ENCODE assay signal across 8 cellular contexts in the genomic region with DNA sequence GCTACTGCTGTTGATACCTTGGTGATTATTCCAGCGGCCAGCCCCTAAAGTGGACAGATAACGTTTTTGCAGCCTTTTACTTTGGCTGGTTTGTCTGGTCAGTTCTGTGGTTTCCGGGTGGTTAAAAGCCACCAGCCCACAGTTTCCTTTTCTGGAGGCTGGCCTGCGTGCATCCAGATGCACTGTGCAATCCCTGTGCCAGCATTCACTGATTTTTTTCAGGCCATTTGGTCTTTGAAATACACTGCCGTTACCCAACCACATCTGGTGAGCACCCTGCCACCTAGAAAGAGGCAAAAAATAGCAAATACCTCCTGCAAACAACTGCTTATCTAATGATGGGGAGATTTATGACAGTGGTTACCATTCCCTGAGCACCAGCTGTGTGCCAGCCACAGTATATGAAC. TPM values are rescaled to one million over a fixed set of nuclear protein-coding genes. Genes with fewer than 3 reads are reported as not detected.
DNase-seq lines count a peak whose midpoint lies in the region; ATAC-seq and TF ChIP-seq lines count a peak whose summit lies in the region.

No MANE protein-coding gene starts in this region.

- DNase-seq in AG09319 (ENCODE audit: extremely low read depth, low read depth) (peak; percentile 16), SKM-1 treated with dmso at 0.1 percent for 144 hours (lab: John Stamatoyannopoulos, UW; ENCODE audit: unreplicated experiment) (peak; percentile 73), epithelial cell of proximal tubule (ENCODE audit: low read depth) (no peak), myocyte (ENCODE audit: low read depth) (peak; percentile 31), NCI-H1436 (lab: John Stamatoyannopoulos, UW) (no peak)

- peak overlapping the region; percentile 87 for H3K4me3 ChIP-seq in epithelial cell of proximal tubule (ENCODE audit: low read depth, low read length)

- TF ChIP-seq CTCF in AG09319 (IDR thresholded peaks at IDR 0.05; ENCODE audit: low read depth, low read length) = no peak
- TF ChIP-seq CTCF in epithelial cell of proximal tubule (conservative IDR thresholded peaks at IDR 0.05; ENCODE audit: low read depth, low read length) = no peak

- ATAC-seq in GM18861 (IDR thresholded peaks at IDR 0.05; ENCODE audit: unreplicated experiment) (peak; percentile 3), HG03342 (IDR thresholded peaks at IDR 0.05; ENCODE audit: unreplicated experiment) (peak; percentile 3), HG02970 (IDR thresholded peaks at IDR 0.05; ENCODE audit: low FRiP score, unreplicated experiment) (no peak)

RNA-seq across cellular contexts. Expression of a gene that starts 0.8 kb away (rescaled TPM):
- total RNA-seq in epithelial cell of proximal tubule (1.7 and 2.3 TPM in 2 replicates), myocyte (0.53 and 0.99 TPM in 2 replicates)
- 0.71 TPM for polyA plus RNA-seq in myocyte (2012)

Comparison
In these comparisons a context has a peak if more than half of its experiments do, and no peak if none do; other contexts are left out.
1. DNase-seq: peak in AG09319 (single experiment), SKM-1 treated with dmso at 0.1 percent for 144 hours (single experiment) and myocyte (single experiment); none in epithelial cell of proximal tubule (single experiment) and NCI-H1436 (single experiment).